In the genomic region with DNA sequence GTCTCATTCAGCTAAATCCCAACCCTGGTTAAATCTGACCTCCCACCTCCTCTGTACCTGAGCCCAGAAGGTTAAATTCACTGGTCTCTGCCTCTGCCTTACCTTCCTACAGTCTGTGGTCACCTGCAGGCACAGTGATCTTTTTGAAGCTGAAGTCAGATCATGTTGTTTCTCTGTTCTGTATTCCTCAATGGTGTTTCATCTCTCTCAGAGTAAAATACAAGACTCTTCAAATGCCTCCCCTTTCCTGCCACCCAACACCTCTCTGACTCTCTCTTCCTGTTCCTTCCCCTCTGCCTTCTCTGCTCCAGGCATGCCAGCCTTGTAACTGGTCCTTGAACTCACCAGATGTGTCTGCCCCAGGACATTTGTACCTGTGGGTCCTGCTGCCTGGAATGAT, we compare ENCODE assay signal across 22 cellular contexts.
"Had no signal": no experiment of that assay in that cellular context is flagged by ENCODE, and none has a peak within 500 bp of the region (broad histone marks: within the 10 kb centered on the region; RNA-seq: fewer than 3 reads in every experiment).

No MANE protein-coding gene starts in this region.

- ATAC-seq: activated CD4-positive, alpha-beta T cell treated with anti-CD3 and anti-CD28 coated beads for 36 hours; esophagus mucosa; left colon; pancreas; stimulated activated effector memory CD8-positive, alpha-beta T cell treated with anti-CD3 and anti-CD28 coated beads, Interleukin-12 subunit alpha, Interleukin-12 subunit beta, amount 100 ng/mL, for 72 hours had no signal

- H3K27me3 ChIP-seq: breast epithelium, pancreas, sigmoid colon, testis, transverse colon had no signal

- H3K27ac Mint-ChIP-seq: activated CD4-positive, alpha-beta T cell treated with anti-CD3 and anti-CD28 coated beads for 36 hours; dendritic cell treated with granulocyte-macrophage colony-stimulating factor and Interleukin-4, amounts not matched to agents 40 ng/mL and 50 ng/mL, for 4 days; endodermal cell; stimulated activated effector memory CD8-positive, alpha-beta T cell treated with anti-CD3 and anti-CD28 coated beads, Interleukin-12 subunit alpha, Interleukin-12 subunit beta, amount 100 ng/mL, for 72 hours had no signal

- H3K9me3 Mint-ChIP-seq: stimulated activated effector memory CD8-positive, alpha-beta T cell treated with anti-CD3 and anti-CD28 coated beads, Interleukin-12 subunit alpha, Interleukin-12 subunit beta, amount 100 ng/mL, for 72 hours had no signal

- H3K27ac ChIP-seq: breast epithelium, pancreas, prostate gland, sigmoid colon, testis, transverse colon had no signal

- DNase-seq: activated CD4-positive, alpha-beta T cell treated with anti-CD3 and anti-CD28 coated beads for 36 hours; activated CD4-positive, CD25-positive, alpha-beta regulatory T cell; activated CD8-positive, alpha-beta memory T cell treated with anti-CD3 and anti-CD28 coated beads for 24 hours; central memory CD4-positive, alpha-beta T cell; endodermal cell; foreskin fibroblast; head of caudate nucleus; hippocampal formation; left colon; mammary epithelial cell; pancreas; retina; sigmoid colon; small intestine; stimulated activated CD4-positive, alpha-beta T cell treated with anti-CD3 and anti-CD28 coated beads, Interleukin-4, amount 100 ng/mL, for 24 hours; testis; transverse colon had no signal

- H3K36me3 Mint-ChIP-seq: stimulated activated effector memory CD8-positive, alpha-beta T cell treated with anti-CD3 and anti-CD28 coated beads, Interleukin-12 subunit alpha, Interleukin-12 subunit beta, amount 100 ng/mL, for 72 hours had no signal

- H3K27me3 Mint-ChIP-seq: activated CD4-positive, alpha-beta T cell treated with anti-CD3 and anti-CD28 coated beads for 36 hours; dendritic cell treated with granulocyte-macrophage colony-stimulating factor and Interleukin-4, amounts not matched to agents 40 ng/mL and 50 ng/mL, for 4 days had no signal

- H3K9me3 ChIP-seq: pancreas, prostate gland, testis, transverse colon had no signal

- H3K4me3 Mint-ChIP-seq: activated CD4-positive, alpha-beta T cell treated with anti-CD3 and anti-CD28 coated beads for 36 hours; dendritic cell treated with granulocyte-macrophage colony-stimulating factor and Interleukin-4, amounts not matched to agents 40 ng/mL and 50 ng/mL, for 4 days; endodermal cell; stimulated activated effector memory CD8-positive, alpha-beta T cell treated with anti-CD3 and anti-CD28 coated beads, Interleukin-12 subunit alpha, Interleukin-12 subunit beta, amount 100 ng/mL, for 72 hours had no signal
